In genomic region chr1:9320520-9321479, GRCh38 we compare ENCODE assay signal across 14 cellular contexts. TPM values are rescaled to one million over a fixed set of nuclear protein-coding genes. Genes with fewer than 3 reads are reported as not detected.
DNase-seq lines count a peak whose midpoint lies in the region; ATAC-seq, FAIRE-seq and TF ChIP-seq lines count a peak whose summit lies in the region.
"Had no signal": no experiment of that assay in that cellular context is flagged by ENCODE, and none has a peak within 500 bp of the region (broad histone marks: within the 10 kb centered on the region; RNA-seq: fewer than 3 reads in every experiment).

No MANE protein-coding gene starts in this region.

- H3K79me2 ChIP-seq in neural progenitor cell (ENCODE audit: low read depth): no peaks in the 10 kb centered on the region

- H3K4me2 ChIP-seq in neural progenitor cell: peak overlapping the region; percentile 67

- H3K4me1 Mint-ChIP-seq in neural progenitor cell: peaks cover 51% of the 10 kb centered on the region

- H3K9me3 Mint-ChIP-seq in neural progenitor cell: no peaks in the 10 kb centered on the region
- H3K9me3 Mint-ChIP-seq: natural killer cell had no signal

- H3K27ac Mint-ChIP-seq in neural progenitor cell: peak overlapping the region; percentile 87
- H3K27ac Mint-ChIP-seq: natural killer cell had no signal

- peaks cover 95% of the 10 kb centered on the region for H3K4me1 ChIP-seq in Panc1 (ENCODE audit: control insufficient read depth, insufficient read depth, low read length)
- peaks cover 56 to 100% (median 94%) of the 10 kb centered on the region in 3 donors for H3K4me1 ChIP-seq in esophagus squamous epithelium
- H3K4me1 ChIP-seq in neural progenitor cell: peaks cover 23% of the 10 kb centered on the region

- H3K36me3 Mint-ChIP-seq in neural progenitor cell: no peaks in the 10 kb centered on the region
- H3K36me3 Mint-ChIP-seq: natural killer cell had no signal

- DNase-seq in AG04450 (ENCODE audit: low read depth, low spot score): peak; percentile 41
- DNase-seq in Panc1 (ENCODE audit: low read depth, low spot score): no peak
- DNase-seq in esophagus squamous epithelium (lab: John Stamatoyannopoulos, UW): no peak
- peak; percentile 65 for DNase-seq in neural progenitor cell (ENCODE audit: low spot score)
- no peak for DNase-seq in HT-29 (ENCODE audit: low spot score)
- DNase-seq in urothelium cell line (ENCODE audit: low spot score): no peak
- DNase-seq in MV-4-11 (lab: John Stamatoyannopoulos, UW): no peak
- DNase-seq in stimulated activated CD4-positive, alpha-beta T cell treated with anti-CD3 and anti-CD28 coated beads, Interleukin-2, amount 100 ng/mL, for 24 hours: no peak
- DNase-seq: DMS53, natural killer cell, NCI-H524, upper lobe of left lung had no signal

- FAIRE-seq in urothelium cell line (lab: Jason Lieb, UNC): no peak
- FAIRE-seq: islet of Langerhans, small intestine had no signal

- no peak for TF ChIP-seq POLR2A in esophagus squamous epithelium (IDR thresholded peaks at IDR 0.05)

- no peaks in the 10 kb centered on the region for H3K36me3 ChIP-seq in Panc1 (ENCODE audit: control insufficient read depth, insufficient read depth, low read length)
- H3K36me3 ChIP-seq in esophagus squamous epithelium: peaks cover 0 to 21% (median 0%) of the 10 kb centered on the region in 3 donors
- no peaks in the 10 kb centered on the region for H3K36me3 ChIP-seq in neural progenitor cell

- peak overlapping the region; percentile 58 for H3K4me3 Mint-ChIP-seq in neural progenitor cell
- H3K4me3 Mint-ChIP-seq: natural killer cell had no signal

- H3K27me3 ChIP-seq in AG04450 (ENCODE audit: control insufficient read depth, insufficient read depth, low read length) (no peaks in the 10 kb centered on the region), Panc1 (ENCODE audit: control insufficient read depth, insufficient read depth, low read length) (no peaks in the 10 kb centered on the region), esophagus squamous epithelium (no peaks in the 10 kb centered on the region), neural progenitor cell (no peaks in the 10 kb centered on the region)
- H3K27me3 ChIP-seq: upper lobe of left lung had no signal

- peaks cover 6% of the 10 kb centered on the region for H3K27me3 Mint-ChIP-seq in neural progenitor cell (ENCODE audit: insufficient read depth, low read depth)

- WGBS in esophagus squamous epithelium, 2 donors: 46 to 56% methylated on average over 18 to 28 of the region's 31 CpGs

- CTCF ChIA-PET in AG04450 (lab: Charles Lee): interaction anchor here (0.5 to 1.5 kb wide), 5 partner anchors 31 to 179 kb away, joined by 3 to 4 read pairs (median 3); no protein-coding TSS in a partner anchor
- CTCF ChIA-PET in Panc1 (lab: Charles Lee): interaction anchor here (0.6 to 0.9 kb wide), 3 partner anchors 46 to 57 kb away, joined by 4 to 6 read pairs (median 4); no protein-coding TSS in a partner anchor

- no peak overlapping the region for H2AFZ ChIP-seq in neural progenitor cell (replicated peaks)

- in situ Hi-C loops in Panc1 (cut with HindIII; ENCODE audit: low pct_unique_long_range_greater_than_20kb, low sequenced_read_pairs): no loop called here

- H4K20me1 ChIP-seq in neural progenitor cell (ENCODE audit: low read depth): peaks cover 29% of the 10 kb centered on the region

- H3K9me3 ChIP-seq in AG04450 (ENCODE audit: control insufficient read depth, insufficient read depth, low read length) (peaks cover 3% of the 10 kb centered on the region; the same call in 1 of the 2 replicates), Panc1 (ENCODE audit: control insufficient read depth, insufficient read depth, low read depth, low read length) (no peaks in the 10 kb centered on the region), esophagus squamous epithelium (no peaks in the 10 kb centered on the region), neural progenitor cell (ENCODE audit: low read depth) (no peaks in the 10 kb centered on the region)
- H3K9me3 ChIP-seq: upper lobe of left lung had no signal

- H3K4me3 ChIP-seq in AG04450 (ENCODE audit: low read depth, low read length): peak overlapping the region; percentile 43
- H3K4me3 ChIP-seq in Panc1 (ENCODE audit: low read depth in 2 of 2, low read length in 2 of 2): no peak overlapping the region
- peak overlapping the region in 2 of 4 donors; percentile 0 to 42 for H3K4me3 ChIP-seq in esophagus squamous epithelium
- no peak overlapping the region for H3K4me3 ChIP-seq in neural progenitor cell
- H3K4me3 ChIP-seq: upper lobe of left lung had no signal

- peak overlapping the region; percentile 91 for H3K27ac ChIP-seq in AG04450 (ENCODE audit: low read depth, low read length)
- H3K27ac ChIP-seq in Panc1 (ENCODE audit: low read length): peak overlapping the region; percentile 84
- H3K27ac ChIP-seq in esophagus squamous epithelium: peak overlapping the region; percentile 58 to 83 (median 76)
- H3K27ac ChIP-seq in neural progenitor cell: no peak overlapping the region

- no peak for ATAC-seq in Panc1
- ATAC-seq: natural killer cell had no signal

- H3K9ac ChIP-seq in neural progenitor cell: no peak overlapping the region

- intact Hi-C loops in Panc1 (cut with micrococcal nuclease; ENCODE audit: unreplicated experiment): no loop called here
- intact Hi-C loops in esophagus squamous epithelium (cut with DNase I): no loop called here

- H3F3A ChIP-seq in neural progenitor cell (ENCODE audit: low read depth): peaks cover 9% of the 10 kb centered on the region

- BruUV-seq in Panc1 (replicated peaks; lab: Mats Ljungman, UMichigan): no TSS peak

- TF ChIP-seq CTCF in AG04450 (IDR thresholded peaks at IDR 0.05; ENCODE audit: low read depth, low read length): no peak
- no peak for TF ChIP-seq CTCF in Panc1 (IDR thresholded peaks at IDR 0.05)
- no peak for TF ChIP-seq CTCF in esophagus squamous epithelium (IDR thresholded peaks at IDR 0.05)
- TF ChIP-seq CTCF in neural progenitor cell (IDR thresholded peaks at IDR 0.05): no peak

- POLR2A ChIA-PET in AG04450 (lab: Yijun Ruan, JAX) (interaction anchor here (0.6 to 1.4 kb wide), 14 partner anchors 17 to 152 kb away, joined by 3 to 9 read pairs (median 4); no protein-coding TSS in a partner anchor), Panc1 (lab: Charles Lee) (interaction anchor here (0.6 kb wide), 1 partner anchor 14 kb away, joined by 3 read pairs; no protein-coding TSS in a partner anchor)

RNA-seq across cellular contexts. Expression of gene SPSB1, which starts 28.1 kb away (rescaled TPM):
- 19.4 and 20.3 TPM in 2 replicates for polyA plus RNA-seq in AG04450 (2011; rRNA removed)
- 37.1 and 41.0 TPM in 2 replicates for polyA minus RNA-seq in AG04450 (2011; rRNA and poly(A)+ RNA removed)
- 73.7 TPM for total RNA-seq in Panc1 (2021; ENCODE audit: unreplicated experiment)
- polyA plus RNA-seq in Panc1 (2012; ENCODE audit: insufficient read length): 59.2 TPM
- 10 to 100 TPM; 15.2 to 35.5 (median 25.2) TPM for total RNA-seq in esophagus squamous epithelium
- 2.8 and 7.1 TPM in 2 replicates for total RNA-seq in neural progenitor cell (ENCODE audit: low replicate concordance)
- 8.3 and 11.9 TPM in 2 replicates for total RNA-seq in HT-29 (2014; rRNA removed; shearing (Covaris generic))

Comparison
In these comparisons a context has a peak if more than half of its experiments do, and no peak if none do; other contexts are left out.
1. DNase-seq: peak in AG04450 (single experiment) and neural progenitor cell (single experiment); none in Panc1 (single experiment), esophagus squamous epithelium (single experiment), HT-29 (single experiment), urothelium cell line (single experiment), MV-4-11 (single experiment) and stimulated activated CD4-positive, alpha-beta T cell treated with anti-CD3 and anti-CD28 coated beads, Interleukin-2, amount 100 ng/mL, for 24 hours (0 of 2).